In genomic region chr17:51733166-51733565, GRCh38 we compare ENCODE assay signal across 34 cellular contexts.
"Had no signal": no experiment of that assay in that cellular context is flagged by ENCODE, and none has a peak within 500 bp of the region (broad histone marks: within the 10 kb centered on the region; RNA-seq: fewer than 3 reads in every experiment).

No MANE protein-coding gene starts in this region.

- H3K9me3 Mint-ChIP-seq: activated naive CD4-positive, alpha-beta T cell treated with anti-CD3 and anti-CD28 coated beads, Interleukin-2, amount 50 U/mL, for 72 hours; activated naive CD8-positive, alpha-beta T cell treated with anti-CD3 and anti-CD28 coated beads, Interleukin-2, amount 50 U/mL, for 24 hours; activated T-helper 1 cell treated with anti-CD3 and anti-CD28 coated beads, Interleukin-12 subunit alpha, Interleukin-12 subunit beta, Interleukin-2, Interleukin-4 antibody, amounts not matched to agents 30 ng/mL and 10 ng/mL and 1 ng/mL, durations not matched to agents 14 hours and 24 hours and 36 hours; central memory CD8-positive, alpha-beta T cell; T-helper 1 cell treated with Interleukin-12 subunit alpha and Interleukin-12 subunit beta and Interleukin-4 antibody, amounts not matched to agents 30 μg/mL and 1 μg/mL, for 36 hours had no signal

- H3K4me3 ChIP-seq: ascending aorta, body of pancreas, SJSA1 had no signal

- H3K9me3 ChIP-seq: ascending aorta, body of pancreas, SJSA1 had no signal

- H3K36me3 Mint-ChIP-seq: activated naive CD4-positive, alpha-beta T cell treated with anti-CD3 and anti-CD28 coated beads, Interleukin-2, amount 50 U/mL, for 72 hours had no signal

- H3K4me1 Mint-ChIP-seq: activated naive CD8-positive, alpha-beta T cell treated with anti-CD3 and anti-CD28 coated beads, Interleukin-2, amount 50 U/mL, for 24 hours; central memory CD8-positive, alpha-beta T cell had no signal

- H3K4me1 ChIP-seq: ascending aorta, body of pancreas, SJSA1 had no signal

- H3K27me3 ChIP-seq: ascending aorta, body of pancreas, SJSA1 had no signal

- DNase-seq: activated CD4-positive, alpha-beta T cell treated with anti-CD3 and anti-CD28 coated beads for 48 hours; activated CD4-positive, alpha-beta T cell treated with anti-CD3 and anti-CD28 coated beads, Interleukin-2, amount 50 U/mL, for 4 hours; activated CD4-positive, CD25-positive, alpha-beta regulatory T cell treated with anti-CD3 and anti-CD28 coated beads, Interleukin-2, amount 50 U/mL, for 72 hours; activated CD8-positive, alpha-beta memory T cell treated with anti-CD3 and anti-CD28 coated beads, Interleukin-2, amount 50 U/mL, for 48 hours; activated CD8-positive, alpha-beta T cell treated with anti-CD3 and anti-CD28 coated beads, Interleukin-2, amount 10 ng/mL, durations not matched to agents 7 days and 5 days; activated effector memory CD4-positive, alpha-beta T cell treated with Interleukin-2 at 50 U/mL for 16 hours; activated naive CD4-positive, alpha-beta T cell treated with Interleukin-2 at 50 U/mL for 16 hours; activated naive CD8-positive, alpha-beta T cell treated with anti-CD3 and anti-CD28 coated beads, Interleukin-2, amount 50 U/mL, for 24 hours; activated T-cell treated with anti-CD3 and anti-CD28 coated beads, Interleukin-2, amount 50 U/mL, for 1 hour; amniotic stem cell; body of pancreas; KG1; NCI-H1048; NCI-H146; NCI-H187 treated with DMSO at 0.1 percent for 48 hours; NCI-H2081 treated with DMSO at 0.1 percent for 48 hours; NCI-H2171; NCI-H226; NCI-H510A treated with DMSO at 0.1 percent for 48 hours; NCI-H69; NK-92 treated with Interleukin-12 subunit alpha and Interleukin-12 subunit beta, amount 100 ng/mL, for 24 hours; OCI-M1; RPMI8226; SW 1271 had no signal

- H3K4me3 Mint-ChIP-seq: activated CD8-positive, alpha-beta T cell treated with anti-CD3 and anti-CD28 coated beads, Interleukin-2, amount 10 ng/mL, durations not matched to agents 7 days and 5 days; activated naive CD8-positive, alpha-beta T cell treated with anti-CD3 and anti-CD28 coated beads, Interleukin-2, amount 50 U/mL, for 24 hours; activated T-helper 1 cell treated with anti-CD3 and anti-CD28 coated beads, Interleukin-12 subunit alpha, Interleukin-12 subunit beta, Interleukin-2, Interleukin-4 antibody, amounts not matched to agents 30 ng/mL and 10 ng/mL and 1 ng/mL, durations not matched to agents 14 hours and 24 hours and 36 hours; central memory CD8-positive, alpha-beta T cell; T-helper 1 cell treated with Interleukin-12 subunit alpha and Interleukin-12 subunit beta and Interleukin-4 antibody, amounts not matched to agents 30 μg/mL and 1 μg/mL, for 36 hours; WTC11 had no signal

- ATAC-seq: activated CD8-positive, alpha-beta T cell treated with anti-CD3 and anti-CD28 coated beads, Interleukin-2, amount 10 ng/mL, durations not matched to agents 7 days and 5 days; activated naive CD4-positive, alpha-beta T cell treated with anti-CD3 and anti-CD28 coated beads, Interleukin-2, amount 50 U/mL, for 72 hours; activated naive CD8-positive, alpha-beta T cell treated with anti-CD3 and anti-CD28 coated beads, Interleukin-2, amount 50 U/mL, for 24 hours; body of pancreas; Panc1; Right ventricle myocardium inferior; SK-N-SH treated with all-trans-retinoic acid at 6 μM for 48 hours; WTC11 had no signal

- H3K36me3 ChIP-seq: ascending aorta, SJSA1 had no signal

- H3K27ac ChIP-seq: ascending aorta, body of pancreas, SJSA1 had no signal

- H3K27ac Mint-ChIP-seq: activated CD8-positive, alpha-beta T cell treated with anti-CD3 and anti-CD28 coated beads, Interleukin-2, amount 10 ng/mL, durations not matched to agents 7 days and 5 days; activated naive CD4-positive, alpha-beta T cell treated with anti-CD3 and anti-CD28 coated beads, Interleukin-2, amount 50 U/mL, for 72 hours; activated naive CD8-positive, alpha-beta T cell treated with anti-CD3 and anti-CD28 coated beads, Interleukin-2, amount 50 U/mL, for 24 hours; activated T-helper 1 cell treated with anti-CD3 and anti-CD28 coated beads, Interleukin-12 subunit alpha, Interleukin-12 subunit beta, Interleukin-2, Interleukin-4 antibody, amounts not matched to agents 30 ng/mL and 10 ng/mL and 1 ng/mL, durations not matched to agents 14 hours and 24 hours and 36 hours; T-helper 1 cell treated with Interleukin-12 subunit alpha and Interleukin-12 subunit beta and Interleukin-4 antibody, amounts not matched to agents 30 μg/mL and 1 μg/mL, for 36 hours; WTC11 had no signal
